Comparison of ENCODE assay signal across 4 cellular contexts in the genomic region with DNA sequence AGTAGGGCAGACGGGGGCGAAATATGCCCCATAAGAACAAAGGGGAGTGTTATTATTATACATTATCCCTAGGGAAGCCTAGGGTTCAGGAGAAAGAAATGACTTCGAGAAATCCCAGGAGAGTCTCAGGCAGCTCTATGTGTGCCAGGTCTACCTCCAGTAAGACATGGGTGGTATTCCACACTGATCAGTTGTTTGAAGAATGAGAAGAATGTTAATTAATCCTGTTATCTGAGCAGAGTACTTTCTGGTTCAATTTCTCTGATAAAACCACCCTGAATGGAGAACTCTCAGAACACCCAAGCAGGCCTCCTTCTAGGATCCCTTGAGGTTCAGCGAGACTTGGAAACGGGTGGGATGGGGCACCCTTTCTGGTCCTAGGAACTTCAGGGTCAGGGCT.
"Had no signal": no experiment of that assay in that cellular context is flagged by ENCODE, and none has a peak within 500 bp of the region (broad histone marks: within the 10 kb centered on the region; RNA-seq: fewer than 3 reads in every experiment).

No MANE protein-coding gene starts in this region.

- H3K4me3 Mint-ChIP-seq: GM23338, H9 had no signal

- H3K4me1 Mint-ChIP-seq: GM23338, H9 had no signal

- H3K4me3 ChIP-seq: GM23338 had no signal

- DNase-seq: H9, HCEC 1CT, IMR-90 had no signal

- H3K9me3 Mint-ChIP-seq: GM23338, H9 had no signal

- ATAC-seq: GM23338 had no signal

- H3K27ac Mint-ChIP-seq: GM23338 had no signal
